11 cellular contexts compared by ENCODE assay signal in genomic region chr16:87864331-87864989, GRCh38. TPM values are rescaled to one million over a fixed set of nuclear protein-coding genes. Genes with fewer than 3 reads are reported as not detected.
DNase-seq lines count a peak whose midpoint lies in the region; ATAC-seq and TF ChIP-seq lines count a peak whose summit lies in the region.
"Had no signal": no experiment of that assay in that cellular context is flagged by ENCODE, and none has a peak within 500 bp of the region (broad histone marks: within the 10 kb centered on the region; RNA-seq: fewer than 3 reads in every experiment).

No MANE protein-coding gene starts in this region.

- H3K27me3 Mint-ChIP-seq in activated CD4-positive, alpha-beta T cell treated with anti-CD3 and anti-CD28 coated beads, Interleukin-2, amount 10 ng/mL, durations not matched to agents 7 days and 5 days: no peaks in the 10 kb centered on the region
- H3K27me3 Mint-ChIP-seq in brain: peaks cover 8% of the 10 kb centered on the region

- H3K36me3 Mint-ChIP-seq in activated CD4-positive, alpha-beta T cell treated with anti-CD3 and anti-CD28 coated beads, Interleukin-2, amount 10 ng/mL, durations not matched to agents 7 days and 5 days (ENCODE audit: low read depth): peaks cover 41% of the 10 kb centered on the region
- peaks cover 21% of the 10 kb centered on the region for H3K36me3 Mint-ChIP-seq in brain
- H3K36me3 Mint-ChIP-seq: neural progenitor cell had no signal

- H3K9me3 Mint-ChIP-seq in activated CD4-positive, alpha-beta T cell treated with anti-CD3 and anti-CD28 coated beads, Interleukin-2, amount 10 ng/mL, durations not matched to agents 7 days and 5 days: no peaks in the 10 kb centered on the region
- peaks cover 0 to 6% (median 0%) of the 10 kb centered on the region in 5 experiments for H3K9me3 Mint-ChIP-seq in brain
- H3K9me3 Mint-ChIP-seq: neural progenitor cell had no signal

- peaks cover 67% of the 10 kb centered on the region for H3K4me1 Mint-ChIP-seq in activated CD4-positive, alpha-beta T cell treated with anti-CD3 and anti-CD28 coated beads, Interleukin-2, amount 10 ng/mL, durations not matched to agents 7 days and 5 days
- peaks cover 84% of the 10 kb centered on the region for H3K4me1 Mint-ChIP-seq in brain

- CTCF ChIA-PET in activated CD4-positive, alpha-beta T cell treated with anti-CD3 and anti-CD28 coated beads, Interleukin-2, amount 10 ng/mL, durations not matched to agents 7 days and 5 days (lab: Charles Lee): interaction anchor here (3.3 to 13.9 kb wide), 2 partner anchors 14 to 82 kb away, joined by 20 to 249 read pairs; no protein-coding TSS in a partner anchor

- POLR2A ChIA-PET in activated CD4-positive, alpha-beta T cell treated with anti-CD3 and anti-CD28 coated beads, Interleukin-2, amount 10 ng/mL, durations not matched to agents 7 days and 5 days (lab: Charles Lee): no interaction called here

- no peak for DNase-seq in activated CD4-positive, alpha-beta T cell treated with anti-CD3 and anti-CD28 coated beads, Interleukin-2, amount 10 ng/mL, durations not matched to agents 7 days and 5 days
- no peak for DNase-seq in activated CD4-positive, alpha-beta T cell treated with anti-CD3 and anti-CD28 coated beads for 4 hours
- DNase-seq in NCI-H748 (lab: John Stamatoyannopoulos, UW; ENCODE audit: unreplicated experiment) (peak; percentile 47), retinal pigment epithelial cell (ENCODE audit: low read depth) (no peak), cortex of kidney (lab: John Stamatoyannopoulos, UW) (no peak), D341Med (ENCODE audit: low spot score) (no peak)
- DNase-seq: activated CD4-positive, alpha-beta T cell treated with anti-CD3 and anti-CD28 coated beads, Interleukin-2, amount 50 U/mL, for 48 hours had no signal

- peak overlapping the region; percentile 81 for H3K27ac Mint-ChIP-seq in activated CD4-positive, alpha-beta T cell treated with anti-CD3 and anti-CD28 coated beads, Interleukin-2, amount 10 ng/mL, durations not matched to agents 7 days and 5 days
- peak overlapping the region; percentile 7 to 90 (median 71) for H3K27ac Mint-ChIP-seq in brain
- H3K27ac Mint-ChIP-seq: neural progenitor cell had no signal

- no peak for TF ChIP-seq CTCF in brain (conservative IDR thresholded peaks at IDR 0.05)
- TF ChIP-seq CTCF in retinal pigment epithelial cell (conservative IDR thresholded peaks at IDR 0.05; ENCODE audit: low read depth, low read length): no peak

- peak overlapping the region; percentile 36 for H3K4me3 Mint-ChIP-seq in activated CD4-positive, alpha-beta T cell treated with anti-CD3 and anti-CD28 coated beads, Interleukin-2, amount 10 ng/mL, durations not matched to agents 7 days and 5 days
- H3K4me3 Mint-ChIP-seq in brain: peak overlapping the region; percentile 27 to 79 (median 77)
- H3K4me3 Mint-ChIP-seq: neural progenitor cell had no signal

- no peak for ATAC-seq in GM18867 (IDR thresholded peaks at IDR 0.05; ENCODE audit: unreplicated experiment)

- H3K4me3 ChIP-seq in retinal pigment epithelial cell (ENCODE audit: low read length): peak overlapping the region; percentile 51
- H3K4me3 ChIP-seq: coronary artery, neural progenitor cell had no signal

RNA-seq across cellular contexts. Expression of gene SLC7A5, which starts 4.8 kb away (rescaled TPM):
- total RNA-seq in activated CD4-positive, alpha-beta T cell treated with anti-CD3 and anti-CD28 coated beads, Interleukin-2, amount 10 ng/mL, durations not matched to agents 7 days and 5 days: 10 to 100 TPM; 73.1 to 77.1 TPM
- polyA plus RNA-seq in brain (ENCODE audit: insufficient read depth, low read depth, low replicate concordance): 101 TPM
